8 cellular contexts compared by ENCODE assay signal in the genomic region with DNA sequence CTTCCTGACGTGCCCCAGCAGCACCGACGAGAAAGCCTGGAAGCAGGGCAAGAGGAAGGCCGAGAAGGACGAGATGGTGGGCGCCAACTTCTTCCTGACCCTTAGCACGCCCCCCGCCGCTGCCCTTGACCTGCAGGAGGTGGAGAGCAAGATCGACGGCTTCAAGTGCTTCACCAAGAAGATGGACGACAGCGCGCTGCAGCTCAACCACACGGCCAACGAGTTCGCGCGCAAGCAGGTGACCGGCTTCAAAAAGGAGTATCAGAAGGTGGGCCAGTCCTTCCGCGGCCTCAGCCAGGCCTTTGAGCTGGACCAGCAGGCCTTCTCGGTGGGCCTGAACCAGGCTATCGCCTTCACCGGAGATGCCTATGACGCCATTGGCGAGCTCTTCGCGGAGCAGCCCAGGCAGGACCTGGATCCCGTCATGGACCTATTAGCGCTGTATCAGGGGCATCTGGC. TPM values are rescaled to one million over a fixed set of nuclear protein-coding genes. Genes with fewer than 3 reads are reported as not detected.
DNase-seq lines count a peak whose midpoint lies in the region; ATAC-seq, FAIRE-seq and TF ChIP-seq lines count a peak whose summit lies in the region.

No MANE protein-coding gene starts in this region.

- peaks cover 32% of the 10 kb centered on the region for H3K79me2 ChIP-seq in keratinocyte (ENCODE audit: control insufficient read depth, insufficient read depth, low read length)

- H3K9me1 ChIP-seq in keratinocyte (ENCODE audit: control insufficient read depth, extremely low read depth, insufficient read depth, low read length), result no peaks in the 10 kb centered on the region

- H3K27me3 Mint-ChIP-seq in stimulated activated memory B cell treated with anti-CD40 and anti-IgM and Interleukin-4, amounts not matched to agents 10 μg/mL and 1 μg/mL and 100 μg/mL, for 72 hours, result no peaks in the 10 kb centered on the region

- H3K4me1 Mint-ChIP-seq in stimulated activated memory B cell treated with anti-CD40 and anti-IgM and Interleukin-4, amounts not matched to agents 10 μg/mL and 1 μg/mL and 100 μg/mL, for 72 hours, result peaks cover 43% of the 10 kb centered on the region

- DNase-seq in keratinocyte (ENCODE audit: low read depth, low spot score) (no peak), ureter (ENCODE audit: low spot score) (no peak), mesenteric fat pad (ENCODE audit: low spot score) (no peak), NCI-H774 (lab: John Stamatoyannopoulos, UW) (no peak)

- H2AFZ ChIP-seq in keratinocyte (ENCODE audit: control insufficient read depth, low read length), result no peak overlapping the region

- H3K9me3 Mint-ChIP-seq in stimulated activated memory B cell treated with anti-CD40 and anti-IgM and Interleukin-4, amounts not matched to agents 10 μg/mL and 1 μg/mL and 100 μg/mL, for 72 hours, result no peaks in the 10 kb centered on the region

- dilution Hi-C loops in keratinocyte (cut with MboI; ENCODE audit: extremely low pct_ligation_motif_present, low sequenced_read_pairs), result no loop called here

- no peak for TF ChIP-seq CTCF in keratinocyte (optimal IDR thresholded peaks at IDR 0.05 in 1 of 3, IDR thresholded peaks at IDR 0.05 in 1 of 3, conservative IDR thresholded peaks at IDR 0.05 in 1 of 3; ENCODE audit: extremely low read depth in 1 of 3, insufficient read depth in 2 of 3, low read length in 3 of 3)

- H3K27ac ChIP-seq in HUES48 (ENCODE audit: low read depth, low read length), result no peak overlapping the region
- H3K27ac ChIP-seq in angular gyrus (ENCODE audit: low read depth, low read length), result peak overlapping the region; percentile 84
- no peak overlapping the region for H3K27ac ChIP-seq in keratinocyte (ENCODE audit: control insufficient read depth, insufficient read depth, low read length)

- no peaks in the 10 kb centered on the region for H3K9me3 ChIP-seq in HUES48 (ENCODE audit: control insufficient read depth, insufficient read depth, low read length)
- H3K9me3 ChIP-seq in keratinocyte (ENCODE audit: control insufficient read depth, low read depth, low read length), result no peaks in the 10 kb centered on the region

- H3K4me3 ChIP-seq in HUES48 (ENCODE audit: low read depth, low read length), result peak overlapping the region; percentile 58
- H3K4me3 ChIP-seq in keratinocyte (ENCODE audit: control insufficient read depth in 2 of 3, extremely low read depth in 1 of 3, insufficient read depth in 2 of 3, low read depth in 1 of 3, low read length in 3 of 3), result peak overlapping the region in 2 of 3 experiments; percentile 55 to 62

- peaks cover 18% of the 10 kb centered on the region for H3K27me3 ChIP-seq in HUES48 (ENCODE audit: control insufficient read depth, insufficient read depth, low read length)
- no peaks in the 10 kb centered on the region for H3K27me3 ChIP-seq in keratinocyte (ENCODE audit: control insufficient read depth, extremely low read depth, insufficient read depth, low read length)

- H3K36me3 Mint-ChIP-seq in stimulated activated memory B cell treated with anti-CD40 and anti-IgM and Interleukin-4, amounts not matched to agents 10 μg/mL and 1 μg/mL and 100 μg/mL, for 72 hours, result peaks cover 9% of the 10 kb centered on the region

- FAIRE-seq in keratinocyte (lab: Jason Lieb, UNC), result no peak

- H3K9ac ChIP-seq in HUES48 (ENCODE audit: low read depth, low read length), result no peak overlapping the region
- no peak overlapping the region for H3K9ac ChIP-seq in keratinocyte (ENCODE audit: control insufficient read depth, extremely low read depth, insufficient read depth, low read length)

- H3K27ac Mint-ChIP-seq in stimulated activated memory B cell treated with anti-CD40 and anti-IgM and Interleukin-4, amounts not matched to agents 10 μg/mL and 1 μg/mL and 100 μg/mL, for 72 hours, result no peak overlapping the region

- no peaks in the 10 kb centered on the region for H4K20me1 ChIP-seq in keratinocyte (ENCODE audit: control insufficient read depth, extremely low read depth, insufficient read depth, low read length)

- H3K4me2 ChIP-seq in keratinocyte (ENCODE audit: control insufficient read depth, extremely low read depth, insufficient read depth, low read depth, low read length), result peak overlapping the region; percentile 90

- H3K36me3 ChIP-seq in HUES48 (ENCODE audit: control insufficient read depth, insufficient read depth, low read length), result no peaks in the 10 kb centered on the region
- H3K36me3 ChIP-seq in keratinocyte (ENCODE audit: control insufficient read depth in 2 of 2, extremely low read depth in 1 of 2, insufficient read depth in 2 of 2, low read length in 2 of 2), result peaks cover 0 to 1% of the 10 kb centered on the region in 2 experiments

- peak overlapping the region; percentile 86 for H3K4me3 Mint-ChIP-seq in stimulated activated memory B cell treated with anti-CD40 and anti-IgM and Interleukin-4, amounts not matched to agents 10 μg/mL and 1 μg/mL and 100 μg/mL, for 72 hours

- H3K4me1 ChIP-seq in HUES48 (ENCODE audit: control insufficient read depth, insufficient read depth, low read length), result peaks cover 34% of the 10 kb centered on the region
- peaks cover 26% of the 10 kb centered on the region for H3K4me1 ChIP-seq in keratinocyte (ENCODE audit: control insufficient read depth, extremely low read depth, insufficient read depth, low read length)

- no peak for ATAC-seq in stimulated activated memory B cell treated with anti-CD40 and anti-IgM and Interleukin-4, amounts not matched to agents 10 μg/mL and 1 μg/mL and 100 μg/mL, for 72 hours
- no peak for ATAC-seq in GM21619 (IDR thresholded peaks at IDR 0.05; ENCODE audit: unreplicated experiment)

RNA-seq across cellular contexts. Expression of a gene that starts 1.6 kb away (rescaled TPM):
- polyA plus RNA-seq in keratinocyte, result 5.5 to 7.4 TPM (median 7.1 TPM) in 3 replicates
- 1.7 TPM for polyA plus RNA-seq in keratinocyte (2011; ENCODE audit: low read depth)
- 5.8 and 7.2 TPM in 2 replicates for polyA plus RNA-seq in keratinocyte (2011; cell fraction: cytosol; rRNA removed)
- 4.9 and 5.3 TPM in 2 replicates for polyA plus RNA-seq in keratinocyte (2011; cell fraction: nucleus; rRNA removed)
- polyA plus RNA-seq in keratinocyte (2012; ENCODE audit: low replicate concordance), result 5.0 and 7.0 TPM in 2 replicates
- polyA minus RNA-seq in keratinocyte, result 9.9 to 12.0 TPM (median 10.5 TPM) in 3 replicates
- 37.8 TPM for polyA minus RNA-seq in keratinocyte (2011; cell fraction: cytosol; rRNA and poly(A)+ RNA removed)
- polyA minus RNA-seq in keratinocyte (2011; cell fraction: nucleus; rRNA and poly(A)+ RNA removed), result 11.9 and 14.0 TPM in 2 replicates
- total RNA-seq in ureter (27.8 TPM), mesenteric fat pad (35.3 TPM)
